In the genomic region with DNA sequence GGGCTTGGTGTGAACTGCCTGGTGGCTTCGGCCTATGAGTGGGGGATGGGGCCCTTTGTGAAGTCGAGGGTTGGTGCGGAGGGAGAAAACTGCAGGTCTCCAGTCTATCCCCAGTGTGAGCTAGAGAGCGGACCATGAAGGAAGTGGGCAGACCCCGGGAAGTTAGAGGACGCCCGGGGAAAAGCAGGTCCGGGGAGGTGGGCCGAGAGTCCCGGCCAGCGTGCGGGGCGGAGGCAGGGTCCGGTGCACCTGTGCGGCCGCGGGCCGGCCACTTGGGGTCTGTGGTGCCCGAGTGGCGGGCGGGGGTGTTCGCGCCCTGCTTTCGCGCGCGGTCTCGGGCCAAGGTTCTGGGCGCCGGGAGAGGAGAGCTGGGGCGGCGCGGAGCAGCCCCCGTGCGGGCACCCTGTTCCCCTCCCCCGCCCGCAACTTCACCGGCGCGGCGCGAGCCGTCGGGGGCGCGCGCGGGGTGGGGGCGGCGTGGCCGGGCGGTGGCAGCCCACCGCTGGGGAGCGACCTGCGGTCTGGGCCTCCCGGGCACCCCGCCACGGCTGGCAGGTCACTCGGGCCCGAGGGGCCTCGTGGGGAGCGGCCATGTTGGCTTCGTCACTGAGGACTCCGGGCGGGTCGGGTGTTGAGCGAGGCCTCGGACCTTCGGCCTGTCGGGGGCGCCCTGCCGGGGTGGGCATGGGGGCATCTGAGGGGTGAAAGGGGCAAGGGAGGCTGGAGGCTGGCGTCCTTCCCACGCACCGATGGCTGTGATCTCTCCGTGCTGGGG, we compare ENCODE assay signal across 8 cellular contexts. TPM values are rescaled to one million over a fixed set of nuclear protein-coding genes. Genes with fewer than 3 reads are reported as not detected.
DNase-seq lines count a peak whose midpoint lies in the region; ATAC-seq, FAIRE-seq and TF ChIP-seq lines count a peak whose summit lies in the region.

No MANE protein-coding gene starts in this region.

- H3K4me3 Mint-ChIP-seq in neural crest cell = peak overlapping the region; percentile 94

- peak; percentile 34 for ATAC-seq in HG02798 (IDR thresholded peaks at IDR 0.05; ENCODE audit: poor library complexity, unreplicated experiment)
- peak; percentile 47 for ATAC-seq in PC-3

- H3K9me3 ChIP-seq in PC-3 (ENCODE audit: low read length) (no peaks in the 10 kb centered on the region), vagina (no peaks in the 10 kb centered on the region)

- H3K9me2 ChIP-seq in PC-3 (replicated peaks; ENCODE audit: low read length) = no peaks in the 10 kb centered on the region

- H4K20me1 ChIP-seq in PC-3 (ENCODE audit: low read length) = peaks cover 25% of the 10 kb centered on the region

- no peaks in the 10 kb centered on the region for H3F3A ChIP-seq in PC-3 (ENCODE audit: low read length, unreplicated experiment)

- intact Hi-C loops in PC-3 (cut with micrococcal nuclease) (no loop called here), vagina (cut with DNase I) (no loop called here)

- H3K27ac Mint-ChIP-seq in neural crest cell (ENCODE audit: unreplicated experiment) = peak overlapping the region; percentile 98

- H3K79me2 ChIP-seq in PC-3 (ENCODE audit: low read length) = peaks cover 92% of the 10 kb centered on the region

- H3K9ac ChIP-seq in PC-3 (ENCODE audit: low read length) = peak overlapping the region; percentile 91

- H3K27ac ChIP-seq in PC-3 (ENCODE audit: low read length) = peak overlapping the region; percentile 69
- H3K27ac ChIP-seq in vagina = peak overlapping the region; percentile 81

- DNase-seq in GM13976 (ENCODE audit: low spot score) (peak; percentile 72), PC-3 (peak; percentile 54), frontal cortex (ENCODE audit: low spot score in 2 of 2) (peak; percentile 66 to 68), neural crest cell (ENCODE audit: low read depth, low spot score) (peak; percentile 49), vagina (ENCODE audit: extremely low spot score in 2 of 2) (no peak), kidney glomerular epithelial cell (lab: John Stamatoyannopoulos, UW) (no peak)
- DNase-seq in activated naive CD4-positive, alpha-beta T cell (lab: John Stamatoyannopoulos, UW) = peak; percentile 5 to 10 (median 8)

- in situ Hi-C loops in GM13976 (cut with MboI; ENCODE audit: low sequenced_read_pairs, unreplicated experiment) = no loop called here

- H3K27me3 Mint-ChIP-seq in neural crest cell (ENCODE audit: low read depth) = no peaks in the 10 kb centered on the region

- H3K4me1 Mint-ChIP-seq in neural crest cell = peaks cover 55% of the 10 kb centered on the region

- peaks cover 14% of the 10 kb centered on the region for H3K36me3 Mint-ChIP-seq in neural crest cell (ENCODE audit: low read depth)

- TF ChIP-seq POLR2A in vagina (IDR thresholded peaks at IDR 0.05) = no peak

- peak overlapping the region; percentile 83 for H3K4me2 ChIP-seq in PC-3 (ENCODE audit: low read length)

- H3K36me3 ChIP-seq in PC-3 (ENCODE audit: low read depth, low read length) (peaks cover 26% of the 10 kb centered on the region; the same call in 1 of the 2 replicates), vagina (no peaks in the 10 kb centered on the region)

- H3K4me3 ChIP-seq in PC-3 (ENCODE audit: low read length) (peak overlapping the region; percentile 90), vagina (peak overlapping the region; percentile 66 to 83)

- peaks cover 51% of the 10 kb centered on the region for H3K4me1 ChIP-seq in PC-3 (ENCODE audit: insufficient read depth, low read length)
- H3K4me1 ChIP-seq in vagina = peaks cover 52% of the 10 kb centered on the region

- BruUV-seq in PC-3 (replicated peaks; lab: Mats Ljungman, UMichigan) = no TSS peak

- CTCF ChIA-PET in PC-3 (lab: Charles Lee) = interaction anchor here (1.5 kb wide), 1 partner anchor 24 kb away, joined by 3 read pairs; no protein-coding TSS in a partner anchor

- H2AFZ ChIP-seq in PC-3 (ENCODE audit: low read length) = peak overlapping the region; percentile 77

- FAIRE-seq in frontal cortex (lab: Jason Lieb, UNC) = no peak

- POLR2A ChIA-PET in PC-3 (lab: Charles Lee; ENCODE audit: unreplicated experiment) = interaction anchor here (0.8 kb wide), 1 partner anchor 70 kb away, joined by 3 read pairs; no protein-coding TSS in a partner anchor

- H3K27me3 ChIP-seq in PC-3 (ENCODE audit: low read length) (no peaks in the 10 kb centered on the region), vagina (no peaks in the 10 kb centered on the region)

- H3K9me3 Mint-ChIP-seq in neural crest cell = no peaks in the 10 kb centered on the region

- peak; percentile 12 for TF ChIP-seq CTCF in GM13976 (IDR thresholded peaks at IDR 0.05; ENCODE audit: borderline replicate concordance, control extremely low read depth, extremely low read depth, insufficient read depth, missing control alignments)
- TF ChIP-seq CTCF in PC-3 (conservative IDR thresholded peaks at IDR 0.05; ENCODE audit: low read depth, low read length) = peak; percentile 52
- peak; percentile 39 for TF ChIP-seq CTCF in neural crest cell (conservative IDR thresholded peaks at IDR 0.05)
- TF ChIP-seq CTCF in vagina (IDR thresholded peaks at IDR 0.05) = no peak

RNA-seq across cellular contexts. Expression of a gene that starts 4.8 kb away (rescaled TPM):
- total RNA-seq in PC-3 (2014; rRNA removed) (90.1 and 117 TPM in 2 replicates), frontal cortex (112 TPM), neural crest cell (86.2 and 89.9 TPM in 2 replicates), vagina (124 TPM)

Comparison
In these comparisons a context has a peak if more than half of its experiments do, and no peak if none do; other contexts are left out.
1. DNase-seq: peak in GM13976 (single experiment), PC-3 (single experiment), activated naive CD4-positive, alpha-beta T cell (4 of 4), frontal cortex (2 of 2) and neural crest cell (single experiment); none in vagina (0 of 2) and kidney glomerular epithelial cell (single experiment).
2. CTCF ChIP-seq: peak in GM13976 (single experiment), PC-3 (single experiment) and neural crest cell (single experiment); none in vagina (0 of 3).